ENCODE assay signal across 10 cellular contexts in genomic region chr7:100865372-100865911, GRCh38.
DNase-seq lines count a peak whose midpoint lies in the region.
"Had no signal": no experiment of that assay in that cellular context is flagged by ENCODE, and none has a peak within 500 bp of the region (broad histone marks: within the 10 kb centered on the region; RNA-seq: fewer than 3 reads in every experiment).

No MANE protein-coding gene starts in this region.

- DNase-seq in DMS153 (lab: John Stamatoyannopoulos, UW) = peak; percentile 67
- peak; percentile 52 for DNase-seq in NCI-H2171 (lab: John Stamatoyannopoulos, UW)
- peak; percentile 19 for DNase-seq in epidermal melanocyte (ENCODE audit: insufficient read length, low spot score)
- DNase-seq in putamen (ENCODE audit: low spot score) = peak; percentile 50
- DNase-seq in NK-92 treated with Interleukin-12 subunit alpha and Interleukin-12 subunit beta, amount 100 ng/mL, for 24 hours (lab: John Stamatoyannopoulos, UW) = no peak
- no peak for DNase-seq in activated effector memory CD4-positive, alpha-beta T cell treated with anti-CD3 and anti-CD28 coated beads, Interleukin-2, amount 50 U/mL, for 16 hours
- no peak for DNase-seq in medulla oblongata (ENCODE audit: extremely low spot score)
- DNase-seq in NCI-H524 (lab: John Stamatoyannopoulos, UW) = no peak
- DNase-seq: activated CD4-positive, alpha-beta T cell treated with anti-CD3 and anti-CD28 coated beads for 4 hours; KG1 had no signal

Comparison
In these comparisons a context has a peak if more than half of its experiments do, and no peak if none do; other contexts are left out.
1. DNase-seq: peak in DMS153 (single experiment), NCI-H2171 (single experiment), epidermal melanocyte (single experiment) and putamen (single experiment); none in NK-92 treated with Interleukin-12 subunit alpha and Interleukin-12 subunit beta, amount 100 ng/mL, for 24 hours (single experiment), activated effector memory CD4-positive, alpha-beta T cell treated with anti-CD3 and anti-CD28 coated beads, Interleukin-2, amount 50 U/mL, for 16 hours (single experiment), medulla oblongata (single experiment) and NCI-H524 (0 of 2).